ENCODE assay signal across 31 cellular contexts in genomic region chr1:23381233-23381885, GRCh38.
"Had no signal": no experiment of that assay in that cellular context is flagged by ENCODE, and none has a peak within 500 bp of the region (broad histone marks: within the 10 kb centered on the region; RNA-seq: fewer than 3 reads in every experiment).

No MANE protein-coding gene starts in this region.

- H3K27me3 Mint-ChIP-seq: activated CD4-positive, alpha-beta T cell treated with anti-CD3 and anti-CD28 coated beads, Interleukin-2, amount 10 ng/mL, durations not matched to agents 7 days and 5 days; natural killer cell treated with Interleukin-12 subunit alpha and Interleukin-12 subunit beta and Interleukin-15 and Interleukin-18, amount 100 ng/mL, for 72 hours; stimulated activated memory B cell treated with anti-CD40 and anti-IgM and Interleukin-4, amounts not matched to agents 10 μg/mL and 1 μg/mL and 100 μg/mL, for 72 hours; stimulated activated naive CD8-positive, alpha-beta T cell treated with anti-CD3 and anti-CD28 coated beads, Interleukin-15, amount 100 ng/mL, for 72 hours had no signal

- H3K4me3 ChIP-seq: adrenal gland, body of pancreas, coronary artery, dorsolateral prefrontal cortex, left ventricle myocardium inferior, lung, mucosa of descending colon, ovary, prostate gland, skin epidermis, upper lobe of right lung had no signal

- DNase-seq: activated CD4-positive, alpha-beta memory T cell treated with anti-CD3 and anti-CD28 coated beads, Interleukin-2, amount 10 ng/mL, durations not matched to agents 7 days and 5 days; activated CD4-positive, alpha-beta T cell treated with anti-CD3 and anti-CD28 coated beads for 1 hour; activated CD4-positive, alpha-beta T cell treated with anti-CD3 and anti-CD28 coated beads, Interleukin-2, amount 10 ng/mL, durations not matched to agents 7 days and 5 days; activated naive CD4-positive, alpha-beta T cell; activated T-cell treated with anti-CD3 and anti-CD28 coated beads, Interleukin-2, amount 50 U/mL, for 72 hours; aorta; body of pancreas; dorsolateral prefrontal cortex; effector memory CD4-positive, alpha-beta T cell; islet precursor cell; left ventricle myocardium inferior; mucosa of descending colon; retina; stimulated activated CD4-positive, alpha-beta T cell treated with anti-CD3 and anti-CD28 coated beads, Interleukin-4, amount 100 ng/mL, for 24 hours; stimulated activated naive CD8-positive, alpha-beta T cell treated with anti-CD3 and anti-CD28 coated beads, Interleukin-15, amount 100 ng/mL, for 72 hours; substantia nigra; T1000 had no signal

- H3K27ac Mint-ChIP-seq: activated CD4-positive, alpha-beta memory T cell treated with anti-CD3 and anti-CD28 coated beads, Interleukin-2, amount 10 ng/mL, durations not matched to agents 7 days and 5 days; activated CD4-positive, alpha-beta T cell treated with anti-CD3 and anti-CD28 coated beads, Interleukin-2, amount 10 ng/mL, durations not matched to agents 7 days and 5 days; activated naive CD4-positive, alpha-beta T cell treated with anti-CD3 and anti-CD28 coated beads, Interleukin-2, amount 50 U/mL, for 72 hours; activated T-cell treated with anti-CD3 and anti-CD28 coated beads, Interleukin-2, amount 50 U/mL, for 72 hours; natural killer cell treated with Interleukin-12 subunit alpha and Interleukin-12 subunit beta and Interleukin-15 and Interleukin-18, amount 100 ng/mL, for 72 hours; stimulated activated memory B cell treated with anti-CD40 and anti-IgM and Interleukin-4, amounts not matched to agents 10 μg/mL and 1 μg/mL and 100 μg/mL, for 72 hours; WTC11 had no signal

- ATAC-seq: activated naive CD4-positive, alpha-beta T cell treated with anti-CD3 and anti-CD28 coated beads, Interleukin-2, amount 50 U/mL, for 72 hours; activated T-cell treated with anti-CD3 and anti-CD28 coated beads, Interleukin-2, amount 50 U/mL, for 72 hours; body of pancreas; mucosa of descending colon; natural killer cell treated with Interleukin-12 subunit alpha and Interleukin-12 subunit beta and Interleukin-15 and Interleukin-18, amount 100 ng/mL, for 72 hours; sciatic nerve; stimulated activated memory B cell treated with anti-CD40 and anti-IgM and Interleukin-4, amounts not matched to agents 10 μg/mL and 1 μg/mL and 100 μg/mL, for 72 hours; stimulated activated naive CD8-positive, alpha-beta T cell treated with anti-CD3 and anti-CD28 coated beads, Interleukin-15, amount 100 ng/mL, for 72 hours; upper lobe of right lung; WTC11 had no signal

- H3K4me3 Mint-ChIP-seq: activated CD4-positive, alpha-beta memory T cell treated with anti-CD3 and anti-CD28 coated beads, Interleukin-2, amount 10 ng/mL, durations not matched to agents 7 days and 5 days; activated CD4-positive, alpha-beta T cell treated with anti-CD3 and anti-CD28 coated beads, Interleukin-2, amount 10 ng/mL, durations not matched to agents 7 days and 5 days; activated T-cell treated with anti-CD3 and anti-CD28 coated beads, Interleukin-2, amount 50 U/mL, for 72 hours; natural killer cell treated with Interleukin-12 subunit alpha and Interleukin-12 subunit beta and Interleukin-15 and Interleukin-18, amount 100 ng/mL, for 72 hours; stimulated activated memory B cell treated with anti-CD40 and anti-IgM and Interleukin-4, amounts not matched to agents 10 μg/mL and 1 μg/mL and 100 μg/mL, for 72 hours; stimulated activated naive CD8-positive, alpha-beta T cell treated with anti-CD3 and anti-CD28 coated beads, Interleukin-15, amount 100 ng/mL, for 72 hours; WTC11 had no signal

- H3K27me3 ChIP-seq: adrenal gland, body of pancreas, dorsolateral prefrontal cortex, neutrophil, ovary, upper lobe of right lung had no signal

- H3K9me3 ChIP-seq: adrenal gland, body of pancreas, left ventricle myocardium inferior, mucosa of descending colon, neutrophil, ovary, prostate gland, upper lobe of right lung had no signal

- H3K36me3 ChIP-seq: neutrophil, ovary, prostate gland had no signal

- FAIRE-seq: frontal cortex had no signal

- H3K36me3 Mint-ChIP-seq: activated naive CD4-positive, alpha-beta T cell treated with anti-CD3 and anti-CD28 coated beads, Interleukin-2, amount 50 U/mL, for 72 hours; natural killer cell treated with Interleukin-12 subunit alpha and Interleukin-12 subunit beta and Interleukin-15 and Interleukin-18, amount 100 ng/mL, for 72 hours; stimulated activated memory B cell treated with anti-CD40 and anti-IgM and Interleukin-4, amounts not matched to agents 10 μg/mL and 1 μg/mL and 100 μg/mL, for 72 hours; WTC11 had no signal

- H3K4me1 Mint-ChIP-seq: activated CD4-positive, alpha-beta memory T cell treated with anti-CD3 and anti-CD28 coated beads, Interleukin-2, amount 10 ng/mL, durations not matched to agents 7 days and 5 days; activated CD4-positive, alpha-beta T cell treated with anti-CD3 and anti-CD28 coated beads, Interleukin-2, amount 10 ng/mL, durations not matched to agents 7 days and 5 days; stimulated activated naive CD8-positive, alpha-beta T cell treated with anti-CD3 and anti-CD28 coated beads, Interleukin-15, amount 100 ng/mL, for 72 hours; WTC11 had no signal

- H3K27ac ChIP-seq: adrenal gland, coronary artery, dorsolateral prefrontal cortex, left ventricle myocardium inferior, neutrophil, prostate gland, upper lobe of right lung had no signal

- H3K9me3 Mint-ChIP-seq: activated CD4-positive, alpha-beta memory T cell treated with anti-CD3 and anti-CD28 coated beads, Interleukin-2, amount 10 ng/mL, durations not matched to agents 7 days and 5 days; activated CD4-positive, alpha-beta T cell treated with anti-CD3 and anti-CD28 coated beads, Interleukin-2, amount 10 ng/mL, durations not matched to agents 7 days and 5 days; activated naive CD4-positive, alpha-beta T cell treated with anti-CD3 and anti-CD28 coated beads, Interleukin-2, amount 50 U/mL, for 72 hours; activated T-cell treated with anti-CD3 and anti-CD28 coated beads, Interleukin-2, amount 50 U/mL, for 72 hours; natural killer cell treated with Interleukin-12 subunit alpha and Interleukin-12 subunit beta and Interleukin-15 and Interleukin-18, amount 100 ng/mL, for 72 hours; stimulated activated memory B cell treated with anti-CD40 and anti-IgM and Interleukin-4, amounts not matched to agents 10 μg/mL and 1 μg/mL and 100 μg/mL, for 72 hours; stimulated activated naive CD8-positive, alpha-beta T cell treated with anti-CD3 and anti-CD28 coated beads, Interleukin-15, amount 100 ng/mL, for 72 hours; WTC11 had no signal
